ENCODE assay signal across 18 cellular contexts in genomic region chr7:128264477-128264876, GRCh38. TPM values are rescaled to one million over a fixed set of nuclear protein-coding genes. Genes with fewer than 3 reads are reported as not detected.
"Had no signal": no experiment of that assay in that cellular context is flagged by ENCODE, and none has a peak within 500 bp of the region (broad histone marks: within the 10 kb centered on the region; RNA-seq: fewer than 3 reads in every experiment).

No MANE protein-coding gene starts in this region.

- H3K27me3 ChIP-seq: vagina had no signal

- H3K36me3 ChIP-seq: adrenal gland, esophagus muscularis mucosa, gastroesophageal sphincter, heart right ventricle, prostate gland, vagina had no signal

- H3K9me3 ChIP-seq: adrenal gland, esophagus muscularis mucosa, gastroesophageal sphincter, heart right ventricle, prostate gland, vagina had no signal

- H3K27ac ChIP-seq: esophagus muscularis mucosa, gastroesophageal sphincter, heart right ventricle, prostate gland, vagina had no signal

- H3K4me3 ChIP-seq: adrenal gland, esophagus muscularis mucosa, gastroesophageal sphincter, heart right ventricle, prostate gland, vagina had no signal

- DNase-seq: activated CD4-positive, alpha-beta T cell treated with anti-CD3 and anti-CD28 coated beads, Interleukin-2, amount 50 U/mL, for 1 hour; activated CD4-positive, CD25-positive, alpha-beta regulatory T cell treated with anti-CD3 and anti-CD28 coated beads, Interleukin-2, amount 50 U/mL, for 72 hours; activated CD8-positive, alpha-beta memory T cell treated with anti-CD3 and anti-CD28 coated beads, Interleukin-2, amount 50 U/mL, for 48 hours; activated gamma-delta T cell treated with Interleukin-2 at 50 U/mL for 16 hours; activated T-cell treated with anti-CD3 and anti-CD28 coated beads, Interleukin-2, amount 50 U/mL, for 72 hours; adrenal gland; effector CD8-positive, alpha-beta T cell; heart right ventricle; mesendoderm; right cardiac atrium; stimulated activated naive CD8-positive, alpha-beta T cell treated with anti-CD3 and anti-CD28 coated beads, Interleukin-15, amount 100 ng/mL, for 72 hours had no signal

- ATAC-seq: activated naive CD4-positive, alpha-beta T cell treated with anti-CD3 and anti-CD28 coated beads, Interleukin-2, amount 50 U/mL, for 72 hours; activated T-cell treated with anti-CD3 and anti-CD28 coated beads, Interleukin-2, amount 50 U/mL, for 72 hours; gastroesophageal sphincter; heart right ventricle; natural killer cell treated with Interleukin-12 subunit alpha and Interleukin-12 subunit beta and Interleukin-15 and Interleukin-18, amount 100 ng/mL, for 72 hours; right cardiac atrium; stimulated activated naive CD8-positive, alpha-beta T cell treated with anti-CD3 and anti-CD28 coated beads, Interleukin-15, amount 100 ng/mL, for 72 hours had no signal

RNA-seq across cellular contexts. Expression of gene LEP, which starts 23.4 kb away (rescaled TPM):
- total RNA-seq: activated naive CD4-positive, alpha-beta T cell treated with anti-CD3 and anti-CD28 coated beads, Interleukin-2, amount 50 U/mL, for 72 hours; activated T-cell treated with anti-CD3 and anti-CD28 coated beads, Interleukin-2, amount 50 U/mL, for 72 hours; esophagus muscularis mucosa; kidney epithelial cell; natural killer cell treated with Interleukin-12 subunit alpha and Interleukin-12 subunit beta and Interleukin-15 and Interleukin-18, amount 100 ng/mL, for 72 hours; prostate gland had no signal
